8 cellular contexts compared by ENCODE assay signal in genomic region chr6:5030596-5031136, GRCh38. TPM values are rescaled to one million over a fixed set of nuclear protein-coding genes. Genes with fewer than 3 reads are reported as not detected.
DNase-seq lines count a peak whose midpoint lies in the region; ATAC-seq and TF ChIP-seq lines count a peak whose summit lies in the region.

No MANE protein-coding gene starts in this region.

- no peaks in the 10 kb centered on the region for H3K9me3 ChIP-seq in lung (ENCODE audit: control insufficient read depth in 2 of 2, insufficient read depth in 1 of 2, low read length in 1 of 2)

- H3K4me3 ChIP-seq in BJ (ENCODE audit: low read depth, low read length) (no peak overlapping the region), coronary artery (no peak overlapping the region), lung (no peak overlapping the region)

- peaks cover 0 to 1% of the 10 kb centered on the region in 2 donors for H3K4me1 ChIP-seq in lung (ENCODE audit: control insufficient read depth in 2 of 2, insufficient read depth in 2 of 2, low read length in 2 of 2)

- H3K36me3 ChIP-seq in BJ (ENCODE audit: control insufficient read depth, insufficient read depth, low read length) (no peaks in the 10 kb centered on the region), lung (ENCODE audit: control insufficient read depth in 2 of 2, insufficient read depth in 2 of 2, low read length in 2 of 2) (no peaks in the 10 kb centered on the region)

- ATAC-seq in GM19043 (IDR thresholded peaks at IDR 0.05; ENCODE audit: low read depth, unreplicated experiment) (peak; percentile 95), HG03354 (IDR thresholded peaks at IDR 0.05; ENCODE audit: poor library complexity, severe bottlenecking, unreplicated experiment) (peak; percentile 91), lung (ENCODE audit: insufficient read depth, low FRiP score) (peak; percentile 49)

- H3K27ac ChIP-seq in coronary artery, result no peak overlapping the region
- H3K27ac ChIP-seq in lung (ENCODE audit: low read depth in 1 of 2, low read length in 1 of 2), result no peak overlapping the region

- no peak for DNase-seq in BJ (ENCODE audit: low read depth)
- DNase-seq in NCI-H510A (lab: John Stamatoyannopoulos, UW), result peak; percentile 42
- DNase-seq in activated CD4-positive, alpha-beta T cell treated with anti-CD3 and anti-CD28 coated beads for 48 hours, result peak; percentile 91
- peak; percentile 79 for DNase-seq in coronary artery (ENCODE audit: low spot score)
- DNase-seq in lung (ENCODE audit: low spot score), result peak; percentile 79
- DNase-seq in stimulated activated CD8-positive, alpha-beta memory T cell treated with anti-CD3 and anti-CD28 coated beads, Interleukin-2, amount 100 ng/mL, for 1 hour (ENCODE audit: low read depth in 2 of 2), result peak; percentile 46

- WGBS in lung, 2 donors, result 21 to 25% methylated on average over 13 of the region's 13 CpGs

- POLR2A ChIA-PET in BJ (lab: Charles Lee), result no interaction called here

- no peaks in the 10 kb centered on the region for H3K27me3 ChIP-seq in BJ (ENCODE audit: control insufficient read depth, insufficient read depth, low read length)
- no peaks in the 10 kb centered on the region for H3K27me3 ChIP-seq in lung (ENCODE audit: control insufficient read depth, insufficient read depth)

- TF ChIP-seq CTCF in BJ (IDR thresholded peaks at IDR 0.05; ENCODE audit: insufficient read depth, low read depth, low read length) (peak; percentile 74), coronary artery (IDR thresholded peaks at IDR 0.05) (peak; percentile 50), lung (IDR thresholded peaks at IDR 0.05; ENCODE audit: control extremely low read depth, extremely low read depth) (peak; percentile 49)

- CTCF ChIA-PET in BJ (lab: Yijun Ruan, JAX), result interaction anchor here (0.6 to 2.0 kb wide), 15 partner anchors 8 to 725 kb away, joined by 3 to 10 read pairs (median 4); partner anchors contain the start of gene RPP40

RNA-seq across cellular contexts. Expression of gene RPP40, which starts 26.8 kb away (rescaled TPM):
- polyA plus RNA-seq in BJ (2011; rRNA removed) (5.6 and 8.7 TPM in 2 replicates), lung (1 to 10 TPM; 4.4 to 8.5 TPM)
- polyA minus RNA-seq in BJ (2011; rRNA and poly(A)+ RNA removed), result 2.3 and 3.6 TPM in 2 replicates
- total RNA-seq in lung, result 1 to 10 TPM; 6.3 to 7.7 TPM

RNA-seq across cellular contexts. Expression of gene PPP1R3G, which starts 54.5 kb away (rescaled TPM):
- polyA plus RNA-seq in BJ (2011; rRNA removed), result 0.39 and 0.50 TPM in 2 replicates
- polyA minus RNA-seq in BJ (2011; rRNA and poly(A)+ RNA removed), result 0.21 and 0.28 TPM in 2 replicates
- 1 to 10 TPM in 1 of 2 donors, under 1 TPM in 1; 0.58 to 1.5 TPM for total RNA-seq in lung
- under 1 TPM; 0.10 to 0.29 TPM for polyA plus RNA-seq in lung
